In genomic region chr12:95717336-95717928, GRCh38 we compare ENCODE assay signal across 16 cellular contexts.
DNase-seq lines count a peak whose midpoint lies in the region; ATAC-seq, FAIRE-seq and TF ChIP-seq lines count a peak whose summit lies in the region.
"Had no signal": no experiment of that assay in that cellular context is flagged by ENCODE, and none has a peak within 500 bp of the region (broad histone marks: within the 10 kb centered on the region; RNA-seq: fewer than 3 reads in every experiment).

No MANE protein-coding gene starts in this region.

- H3K9ac ChIP-seq in PC-3 (ENCODE audit: low read length) (0 out of 2 replicates have a peak overlapping the region, but pooled peaks have one; percentile 8), endothelial cell of umbilical vein (replicated peaks; ENCODE audit: extremely low read depth, insufficient read depth, low read length) (no peak overlapping the region)

- dilution Hi-C loops in endothelial cell of umbilical vein (cut with MboI; ENCODE audit: extremely low pct_ligation_motif_present, low sequenced_read_pairs) = no loop called here

- H3K4me3 ChIP-seq in PC-3 (ENCODE audit: low read length) = no peak overlapping the region
- no peak overlapping the region for H3K4me3 ChIP-seq in endothelial cell of umbilical vein (replicated peaks in 1 of 3; ENCODE audit: insufficient read depth in 1 of 3, low read depth in 1 of 3, low read length in 3 of 3)
- H3K4me3 ChIP-seq in pancreas = no peak overlapping the region

- intact Hi-C loops in PC-3 (cut with micrococcal nuclease) = no loop called here
- intact Hi-C loops in endothelial cell of umbilical vein (cut with micrococcal nuclease) = loop anchor here (5.0 kb wide), 1 partner anchor 95 kb away; no protein-coding TSS in a partner anchor
- intact Hi-C loops in pancreas (cut with DNase I) = no loop called here
- intact Hi-C loops in activated T-helper 2 cell treated with anti-CD3 and anti-CD28 coated beads, Interferon-gamma antibody, Interleukin-2, Interleukin-4, amounts not matched to agents 10 μg/mL and 5 μg/mL and 100 μg/mL, durations not matched to agents 14 hours and 24 hours and 36 hours (cut with micrococcal nuclease) = no loop called here

- H3K27ac ChIP-seq in PC-3 (ENCODE audit: low read length) (peak overlapping the region; percentile 78), endothelial cell of umbilical vein (ENCODE audit: insufficient read depth, low read depth, low read length) (no peak overlapping the region), pancreas (peak overlapping the region in 2 of 4 donors; percentile 65 to 77)

- H3K36me3 ChIP-seq in PC-3 (ENCODE audit: low read depth, low read length) (peaks cover 11% of the 10 kb centered on the region; the same call in 1 of the 2 replicates), endothelial cell of umbilical vein (ENCODE audit: control insufficient read depth in 2 of 2, extremely low read depth in 1 of 2, insufficient read depth in 2 of 2, low read length in 2 of 2) (peaks cover 0 to 8% of the 10 kb centered on the region in 2 experiments), pancreas (peaks cover 0 to 2% (median 0%) of the 10 kb centered on the region in 3 donors)

- H3K4me2 ChIP-seq in PC-3 (ENCODE audit: low read length) (peak overlapping the region; percentile 47), endothelial cell of umbilical vein (ENCODE audit: insufficient read depth, low read length) (peak overlapping the region; percentile 52)

- H2AFZ ChIP-seq in PC-3 (ENCODE audit: low read length) (no peak overlapping the region), endothelial cell of umbilical vein (ENCODE audit: low read depth, low read length) (no peak overlapping the region)

- peaks cover 20% of the 10 kb centered on the region for H3K4me1 ChIP-seq in PC-3 (ENCODE audit: insufficient read depth, low read length)
- peaks cover 13% of the 10 kb centered on the region for H3K4me1 ChIP-seq in endothelial cell of umbilical vein (ENCODE audit: control insufficient read depth, extremely low read depth, insufficient read depth, low read length)
- H3K4me1 ChIP-seq in pancreas = peaks cover 16 to 46% (median 19%) of the 10 kb centered on the region in 3 donors

- H3K9me3 Mint-ChIP-seq in activated T-helper 2 cell treated with anti-CD3 and anti-CD28 coated beads, Interferon-gamma antibody, Interleukin-2, Interleukin-4, amounts not matched to agents 10 μg/mL and 5 μg/mL and 100 μg/mL, durations not matched to agents 14 hours and 24 hours and 36 hours = no peaks in the 10 kb centered on the region
- H3K9me3 Mint-ChIP-seq: CD4-positive, alpha-beta T cell had no signal

- no peak for TF ChIP-seq POLR2A in endothelial cell of umbilical vein (IDR thresholded peaks at IDR 0.05; ENCODE audit: low read depth, low read length)

- POLR2A ChIA-PET in PC-3 (lab: Charles Lee; ENCODE audit: unreplicated experiment) = interaction anchor here (0.5 to 0.6 kb wide), 2 partner anchors 8 to 151 kb away, joined by 3 to 6 read pairs; no protein-coding TSS in a partner anchor
- POLR2A ChIA-PET in endothelial cell of umbilical vein (lab: Charles Lee) = no interaction called here

- FAIRE-seq in G401.6 (lab: Jason Lieb, UNC) = peak; percentile 44
- FAIRE-seq in endothelial cell of umbilical vein (lab: Jason Lieb, UNC) = no peak
- FAIRE-seq in pancreas (lab: Jason Lieb, UNC) = no peak

- DNase-seq in PC-3 = no peak
- DNase-seq in endothelial cell of umbilical vein (ENCODE audit: low read depth, low spot score) = no peak
- DNase-seq in pancreas = no peak
- no peak for DNase-seq in DMS79 (lab: John Stamatoyannopoulos, UW)
- DNase-seq in NCI-H1417 treated with DMSO at 0.1 percent for 48 hours (lab: John Stamatoyannopoulos, UW) = no peak
- no peak for DNase-seq in activated T-helper 2 cell treated with anti-CD3 and anti-CD28 coated beads, Interferon-gamma antibody, Interleukin-2, Interleukin-4, amounts not matched to agents 10 μg/mL and 5 μg/mL and 100 μg/mL, durations not matched to agents 14 hours and 24 hours and 36 hours (ENCODE audit: low spot score)
- DNase-seq: CD4-positive, alpha-beta T cell; HCEC 1CT; NCI-H1436 treated with DMSO at 0.1 percent for 48 hours; NCI-H2081 treated with DMSO at 0.1 percent for 48 hours; NCI-H2227 treated with DMSO at 0.1 percent for 48 hours; NCI-H526; RPMI8226 had no signal

- no peaks in the 10 kb centered on the region for H3K4me1 Mint-ChIP-seq in activated T-helper 2 cell treated with anti-CD3 and anti-CD28 coated beads, Interferon-gamma antibody, Interleukin-2, Interleukin-4, amounts not matched to agents 10 μg/mL and 5 μg/mL and 100 μg/mL, durations not matched to agents 14 hours and 24 hours and 36 hours (ENCODE audit: low read depth)
- H3K4me1 Mint-ChIP-seq: B cell had no signal

- H3K27me3 ChIP-seq in PC-3 (ENCODE audit: low read length) (no peaks in the 10 kb centered on the region), endothelial cell of umbilical vein (ENCODE audit: control insufficient read depth in 2 of 2, insufficient read depth in 2 of 2, low read length in 2 of 2) (no peaks in the 10 kb centered on the region), pancreas (no peaks in the 10 kb centered on the region)

- no peaks in the 10 kb centered on the region for H3K36me3 Mint-ChIP-seq in activated T-helper 2 cell treated with anti-CD3 and anti-CD28 coated beads, Interferon-gamma antibody, Interleukin-2, Interleukin-4, amounts not matched to agents 10 μg/mL and 5 μg/mL and 100 μg/mL, durations not matched to agents 14 hours and 24 hours and 36 hours (ENCODE audit: low read depth)

- H3K27ac Mint-ChIP-seq in activated T-helper 2 cell treated with anti-CD3 and anti-CD28 coated beads, Interferon-gamma antibody, Interleukin-2, Interleukin-4, amounts not matched to agents 10 μg/mL and 5 μg/mL and 100 μg/mL, durations not matched to agents 14 hours and 24 hours and 36 hours = no peak overlapping the region
- H3K27ac Mint-ChIP-seq: B cell; CD4-positive, alpha-beta T cell had no signal

- H3K27me3 Mint-ChIP-seq in activated T-helper 2 cell treated with anti-CD3 and anti-CD28 coated beads, Interferon-gamma antibody, Interleukin-2, Interleukin-4, amounts not matched to agents 10 μg/mL and 5 μg/mL and 100 μg/mL, durations not matched to agents 14 hours and 24 hours and 36 hours (ENCODE audit: low read depth) = peaks cover 4% of the 10 kb centered on the region

- H3F3A ChIP-seq in PC-3 (ENCODE audit: low read length, unreplicated experiment) = no peaks in the 10 kb centered on the region

- TF ChIP-seq CTCF in PC-3 (conservative IDR thresholded peaks at IDR 0.05; ENCODE audit: low read depth, low read length) = no peak
- no peak for TF ChIP-seq CTCF in endothelial cell of umbilical vein (IDR thresholded peaks at IDR 0.05; ENCODE audit: extremely low read depth in 1 of 2, insufficient read depth in 1 of 2, low read depth in 1 of 2, low read length in 2 of 2)
- no peak for TF ChIP-seq CTCF in pancreas (IDR thresholded peaks at IDR 0.05)

- ATAC-seq in PC-3 (no peak), pancreas (peak; percentile 55 to 64 (median 62)), HG03095 (IDR thresholded peaks at IDR 0.05; ENCODE audit: unreplicated experiment) (no peak)

- H3K9me3 ChIP-seq in PC-3 (ENCODE audit: low read length) (no peaks in the 10 kb centered on the region), endothelial cell of umbilical vein (replicated peaks; ENCODE audit: control insufficient read depth, insufficient read depth, low read length) (no peaks in the 10 kb centered on the region), pancreas (no peaks in the 10 kb centered on the region)

- no TSS peak for BruUV-seq in PC-3 (replicated peaks; lab: Mats Ljungman, UMichigan)
- no TSS peak for BruUV-seq in endothelial cell of umbilical vein (replicated peaks; lab: Mats Ljungman, UMichigan)

- no peaks in the 10 kb centered on the region for H3K9me2 ChIP-seq in PC-3 (replicated peaks; ENCODE audit: low read length)

- H3K4me3 Mint-ChIP-seq in activated T-helper 2 cell treated with anti-CD3 and anti-CD28 coated beads, Interferon-gamma antibody, Interleukin-2, Interleukin-4, amounts not matched to agents 10 μg/mL and 5 μg/mL and 100 μg/mL, durations not matched to agents 14 hours and 24 hours and 36 hours (ENCODE audit: low read depth) = no peak overlapping the region
- H3K4me3 Mint-ChIP-seq: B cell; CD4-positive, alpha-beta T cell had no signal

- CTCF ChIA-PET in PC-3 (lab: Charles Lee) (no interaction called here), endothelial cell of umbilical vein (lab: Charles Lee) (interaction anchor here (1.0 to 1.8 kb wide), 8 partner anchors 8 to 143 kb away, joined by 3 to 11 read pairs (median 6); no protein-coding TSS in a partner anchor)

- WGBS in pancreas, 2 donors = 43 to 45% methylated on average over 4 of the region's 4 CpGs

- no peaks in the 10 kb centered on the region for H3K79me2 ChIP-seq in PC-3 (ENCODE audit: low read length)
- no peaks in the 10 kb centered on the region for H3K79me2 ChIP-seq in endothelial cell of umbilical vein (ENCODE audit: control insufficient read depth, insufficient read depth, low read length)

- H4K20me1 ChIP-seq in PC-3 (ENCODE audit: low read length) (no peaks in the 10 kb centered on the region), endothelial cell of umbilical vein (replicated peaks; ENCODE audit: control insufficient read depth, extremely low read depth, insufficient read depth, low read length) (no peaks in the 10 kb centered on the region)

- no peaks in the 10 kb centered on the region for H3K9me1 ChIP-seq in endothelial cell of umbilical vein (replicated peaks; ENCODE audit: control insufficient read depth, extremely low read depth, insufficient read depth, low read length)

TF ChIP-seq in endothelial cell of umbilical vein, 7 proteins besides CTCF, POLR2A, EP300 and RAD21:
- TF ChIP-seq GATA2 (IDR thresholded peaks at IDR 0.05; ENCODE audit: insufficient read depth, insufficient read length, low read depth, low read length) = no peak
- no peak for TF ChIP-seq MYC (IDR thresholded peaks at IDR 0.05; ENCODE audit: low read depth, low read length)
- no peak for TF ChIP-seq MAX (IDR thresholded peaks at IDR 0.05; ENCODE audit: insufficient read depth, insufficient read length)
- no peak for TF ChIP-seq POLR2AphosphoS5 (IDR thresholded peaks at IDR 0.05; ENCODE audit: insufficient read depth, low read depth, low read length)
- TF ChIP-seq FOS (IDR thresholded peaks at IDR 0.05; ENCODE audit: borderline replicate concordance, insufficient read depth, low read length) = no peak
- no peak for TF ChIP-seq JUN (IDR thresholded peaks at IDR 0.05; ENCODE audit: borderline replicate concordance, insufficient read depth, insufficient read length, low read depth)
- TF ChIP-seq EZH2 (IDR thresholded peaks at IDR 0.05; ENCODE audit: borderline replicate concordance, low read depth, low read length, severe bottlenecking) = no peak

Comparison
In these comparisons a context has a peak if more than half of its experiments do, and no peak if none do; other contexts are left out.
1. ATAC-seq: peak in pancreas (4 of 4); none in PC-3 (single experiment) and HG03095 (single experiment).